18 cellular contexts compared by ENCODE assay signal in genomic region chr12:91567100-91567485, GRCh38.
DNase-seq lines count a peak whose midpoint lies in the region; ATAC-seq, FAIRE-seq and TF ChIP-seq lines count a peak whose summit lies in the region.
"Had no signal": no experiment of that assay in that cellular context is flagged by ENCODE, and none has a peak within 500 bp of the region (broad histone marks: within the 10 kb centered on the region; RNA-seq: fewer than 3 reads in every experiment).

No MANE protein-coding gene starts in this region.

- H3F3A ChIP-seq in PC-3 (ENCODE audit: low read length, unreplicated experiment), result no peaks in the 10 kb centered on the region

- no peak for ATAC-seq in PC-3
- ATAC-seq in foreskin keratinocyte, result peak; percentile 26
- no peak for ATAC-seq in GM18907 (IDR thresholded peaks at IDR 0.05; ENCODE audit: unreplicated experiment)
- ATAC-seq: GM12878 had no signal

- H3K36me3 ChIP-seq in PC-3 (ENCODE audit: low read depth, low read length) (no peaks in the 10 kb centered on the region), bronchial epithelial cell (ENCODE audit: control insufficient read depth, insufficient read depth, low read length) (no peaks in the 10 kb centered on the region)
- H3K36me3 ChIP-seq: BLaER1 had no signal

- POLR2A ChIA-PET in PC-3 (lab: Charles Lee; ENCODE audit: unreplicated experiment), result no interaction called here

- no TSS peak for BruUV-seq in PC-3 (replicated peaks; lab: Mats Ljungman, UMichigan)

- no peak overlapping the region for H3K27ac ChIP-seq in PC-3 (ENCODE audit: low read length)
- no peak overlapping the region for H3K27ac ChIP-seq in foreskin keratinocyte
- H3K27ac ChIP-seq: BLaER1, HL-60 had no signal

- no peak overlapping the region for H3K4me2 ChIP-seq in PC-3 (ENCODE audit: low read length)
- H3K4me2 ChIP-seq: BLaER1 had no signal

- H4K20me1 ChIP-seq in PC-3 (ENCODE audit: low read length), result no peaks in the 10 kb centered on the region
- H4K20me1 ChIP-seq: BLaER1 had no signal

- no peak for TF ChIP-seq CTCF in PC-3 (conservative IDR thresholded peaks at IDR 0.05; ENCODE audit: low read depth, low read length)
- TF ChIP-seq CTCF in bronchial epithelial cell (IDR thresholded peaks at IDR 0.05; ENCODE audit: insufficient read depth, low read length, severe bottlenecking), result no peak
- TF ChIP-seq CTCF in foreskin keratinocyte (conservative IDR thresholded peaks at IDR 0.05), result no peak
- TF ChIP-seq CTCF in GM10266 (IDR thresholded peaks at IDR 0.05; ENCODE audit: control insufficient read depth, insufficient read depth, low read depth, missing control alignments), result no peak

- intact Hi-C loops in PC-3 (cut with micrococcal nuclease), result no loop called here

- no peak overlapping the region for H3K9ac ChIP-seq in PC-3 (ENCODE audit: low read length)
- H3K9ac ChIP-seq: BLaER1 had no signal

- H3K4me1 ChIP-seq in PC-3 (ENCODE audit: insufficient read depth, low read length) (no peaks in the 10 kb centered on the region; the same call in 1 of the 2 replicates), foreskin keratinocyte (no peaks in the 10 kb centered on the region)
- H3K4me1 ChIP-seq: BLaER1 had no signal

- CTCF ChIA-PET in PC-3 (lab: Charles Lee), result no interaction called here

- no peaks in the 10 kb centered on the region for H3K9me3 ChIP-seq in PC-3 (ENCODE audit: low read length)
- H3K9me3 ChIP-seq: BLaER1 had no signal

- no peaks in the 10 kb centered on the region for H3K27me3 ChIP-seq in PC-3 (ENCODE audit: low read length)
- no peaks in the 10 kb centered on the region for H3K27me3 ChIP-seq in bronchial epithelial cell (ENCODE audit: control insufficient read depth, insufficient read depth, low read length)
- H3K27me3 ChIP-seq in foreskin keratinocyte, result no peaks in the 10 kb centered on the region
- H3K27me3 ChIP-seq: BLaER1 had no signal

- peak; percentile 8 for DNase-seq in ELR (ENCODE audit: low read depth)
- DNase-seq in PC-3, result peak; percentile 21
- DNase-seq in bronchial epithelial cell (ENCODE audit: low read depth), result peak; percentile 69
- peak in 1 of 2 donors; percentile 34 for DNase-seq in foreskin keratinocyte
- DNase-seq in pons (ENCODE audit: low spot score), result no peak
- no peak for DNase-seq in GM10266 (ENCODE audit: extremely low spot score)
- no peak for DNase-seq in NCI-H2107 treated with DMSO at 0.1 percent for 48 hours (lab: John Stamatoyannopoulos, UW; ENCODE audit: unreplicated experiment)
- DNase-seq: 8988T; CD4-positive, alpha-beta memory T cell; DMS153; DMS79; GF-D8; GOT3; H9 had no signal

- no peak for FAIRE-seq in bronchial epithelial cell (lab: Jason Lieb, UNC)
- FAIRE-seq: GM12878 had no signal

- H2AFZ ChIP-seq in PC-3 (ENCODE audit: low read length), result no peak overlapping the region

- H3K79me2 ChIP-seq in PC-3 (ENCODE audit: low read length), result no peaks in the 10 kb centered on the region

- H3K9me2 ChIP-seq in PC-3 (replicated peaks; ENCODE audit: low read length), result no peaks in the 10 kb centered on the region; the same call in 1 of the 2 replicates

- no peak overlapping the region for H3K4me3 ChIP-seq in PC-3 (ENCODE audit: low read length)
- H3K4me3 ChIP-seq in bronchial epithelial cell (ENCODE audit: low read depth, low read length), result no peak overlapping the region
- H3K4me3 ChIP-seq: BLaER1, GM12878 had no signal

Comparison
In these comparisons a context has a peak if more than half of its experiments do, and no peak if none do; other contexts are left out.
1. DNase-seq: peak in ELR (single experiment), PC-3 (single experiment) and bronchial epithelial cell (single experiment); none in pons (single experiment), GM10266 (single experiment) and NCI-H2107 treated with DMSO at 0.1 percent for 48 hours (single experiment).